Comparison of ENCODE assay signal across 19 cellular contexts in genomic region chr7:25711940-25712339, GRCh38.
A peak's percentile ranks its signal among the peaks of the same experiment; 100 is the strongest.
DNase-seq lines count a peak whose midpoint lies in the region; ATAC-seq and TF ChIP-seq lines count a peak whose summit lies in the region.
"Had no signal": no experiment of that assay in that cellular context is flagged by ENCODE, and none has a peak within 500 bp of the region (broad histone marks: within the 10 kb centered on the region; RNA-seq: fewer than 3 reads in every experiment).

No MANE protein-coding gene starts in this region.

- peak overlapping the region; percentile 51; the same call in 1 of the 2 replicates for H3K27ac ChIP-seq in VCaP
- peak overlapping the region in 6 of 10 donors; percentile 3 to 35 (median 8) for H3K27ac ChIP-seq in heart right ventricle
- H3K27ac ChIP-seq in sigmoid colon = peak overlapping the region; percentile 8 to 56 (median 42)
- H3K27ac ChIP-seq: SJSA1 had no signal

- H3K27me3 ChIP-seq in heart right ventricle (no peaks in the 10 kb centered on the region), sigmoid colon (no peaks in the 10 kb centered on the region)
- H3K27me3 ChIP-seq: BE2C, SJSA1 had no signal

- no peaks in the 10 kb centered on the region for H3K9me3 ChIP-seq in heart right ventricle
- H3K9me3 ChIP-seq in sigmoid colon = no peaks in the 10 kb centered on the region
- H3K9me3 ChIP-seq: BE2C, SJSA1 had no signal

- H3K36me3 ChIP-seq in heart right ventricle = no peaks in the 10 kb centered on the region
- no peaks in the 10 kb centered on the region for H3K36me3 ChIP-seq in sigmoid colon
- H3K36me3 ChIP-seq: BE2C, SJSA1 had no signal

- H3K4me3 ChIP-seq in heart right ventricle (no peak overlapping the region), sigmoid colon (no peak overlapping the region)
- H3K4me3 ChIP-seq: SJSA1 had no signal

- ATAC-seq in heart right ventricle (peak in 3 of 8 donors; percentile 34 to 73 (median 67)), HG03095 (IDR thresholded peaks at IDR 0.05; ENCODE audit: unreplicated experiment) (no peak)

- no peak for TF ChIP-seq POLR2A in sigmoid colon (IDR thresholded peaks at IDR 0.05)

- H3K4me1 ChIP-seq in heart right ventricle = peaks cover 0 to 39% (median 25%) of the 10 kb centered on the region in 9 donors
- H3K4me1 ChIP-seq in sigmoid colon = peaks cover 0 to 64% (median 48%) of the 10 kb centered on the region in 4 donors

- no peak for TF ChIP-seq EP300 in sigmoid colon (IDR thresholded peaks at IDR 0.05)

- TF ChIP-seq CTCF in VCaP (conservative IDR thresholded peaks at IDR 0.05) (no peak), heart right ventricle (IDR thresholded peaks at IDR 0.05) (no peak), sigmoid colon (IDR thresholded peaks at IDR 0.05) (no peak)

- WGBS in heart right ventricle, 2 donors = 66 to 72% methylated on average over 1 of the region's 1 CpG
- WGBS in sigmoid colon, 2 donors = 77 to 80% methylated on average over 1 of the region's 1 CpG

- intact Hi-C loops in heart right ventricle (cut with DNase I) = loop anchor here in 1 of 10 donors (5.0 kb wide), 1 partner anchor 130 kb away; no protein-coding TSS in a partner anchor
- intact Hi-C loops in sigmoid colon (cut with DNase I) = no loop called here

- DNase-seq in heart right ventricle (no peak), sigmoid colon (no peak), SW 1271 (lab: John Stamatoyannopoulos, UW) (no peak), NCI-H1092 treated with DMSO at 0.1 percent for 48 hours (lab: John Stamatoyannopoulos, UW) (no peak), DMS114 treated with DMSO at 0.1 percent for 48 hours (lab: John Stamatoyannopoulos, UW; ENCODE audit: unreplicated experiment) (no peak)
- DNase-seq: ACHN, BE2C, Calu3, DMS153, DND-41, NCI-H1105, NCI-H146, NCI-H1930, NCI-H2107, NCI-H524, NCI-H774 had no signal
